In genomic region chr3:42612147-42612680, GRCh38 we compare ENCODE assay signal across 15 cellular contexts. TPM values are rescaled to one million over a fixed set of nuclear protein-coding genes. Genes with fewer than 3 reads are reported as not detected.
DNase-seq lines count a peak whose midpoint lies in the region; ATAC-seq and TF ChIP-seq lines count a peak whose summit lies in the region.
"Had no signal": no experiment of that assay in that cellular context is flagged by ENCODE, and none has a peak within 500 bp of the region (broad histone marks: within the 10 kb centered on the region; RNA-seq: fewer than 3 reads in every experiment).

No MANE protein-coding gene starts in this region.

- H3K9me3 ChIP-seq in HEK293 (ENCODE audit: control insufficient read depth, insufficient read depth, low read depth, low read length) (no peaks in the 10 kb centered on the region), sigmoid colon (no peaks in the 10 kb centered on the region), right lobe of liver (no peaks in the 10 kb centered on the region)
- H3K9me3 ChIP-seq: transverse colon had no signal

- no peaks in the 10 kb centered on the region for H3K4me1 ChIP-seq in HEK293 (ENCODE audit: control insufficient read depth, insufficient read depth, low read length)
- H3K4me1 ChIP-seq in sigmoid colon: peaks cover 0 to 70% (median 34%) of the 10 kb centered on the region in 4 donors
- peaks cover 0 to 22% (median 5%) of the 10 kb centered on the region in 4 donors for H3K4me1 ChIP-seq in right lobe of liver

- intact Hi-C loops in sigmoid colon (cut with DNase I): no loop called here
- intact Hi-C loops in right lobe of liver (cut with DNase I): no loop called here

- TF ChIP-seq EP300 in sigmoid colon (IDR thresholded peaks at IDR 0.05): no peak

- DNase-seq in NOMO-1 treated with DMSO at 0.1 percent for 48 hours (lab: John Stamatoyannopoulos, UW; ENCODE audit: unreplicated experiment) (peak; percentile 23), NOMO-1 treated with dmso at 0.1 percent for 144 hours (lab: John Stamatoyannopoulos, UW; ENCODE audit: unreplicated experiment) (no peak), dermis blood vessel endothelial cell (peak; percentile 47), sigmoid colon (no peak), right lobe of liver (no peak), HuH-7 (ENCODE audit: low spot score) (no peak)
- DNase-seq: activated gamma-delta T cell; CD8-positive, alpha-beta T cell; NCI-H187; NCI-H446 treated with DMSO at 0.1 percent for 48 hours; stimulated activated CD4-positive, alpha-beta T cell treated with anti-CD3 and anti-CD28 coated beads, Interleukin-2, amount 100 ng/mL, for 24 hours; transverse colon had no signal

- no peak for TF ChIP-seq POLR2A in sigmoid colon (IDR thresholded peaks at IDR 0.05)
- no peak for TF ChIP-seq POLR2A in right lobe of liver (IDR thresholded peaks at IDR 0.05)

- ATAC-seq in right lobe of liver (no peak), HG02884 (IDR thresholded peaks at IDR 0.05; ENCODE audit: unreplicated experiment) (no peak)
- ATAC-seq: CD8-positive, alpha-beta T cell had no signal

- POLR2A ChIA-PET in HEK293 (lab: Yijun Ruan, JAX): no interaction called here

- no peak overlapping the region for H3K27ac ChIP-seq in HEK293 (ENCODE audit: extremely low read depth, low read depth, low read length)
- H3K27ac ChIP-seq in sigmoid colon: peak overlapping the region; percentile 5 to 62 (median 32)
- no peak overlapping the region for H3K27ac ChIP-seq in right lobe of liver
- H3K27ac ChIP-seq: SK-N-MC had no signal

- TF ChIP-seq CTCF in HEK293 (tag by site-specific recombination; IDR thresholded peaks at IDR 0.05) (no peak), sigmoid colon (IDR thresholded peaks at IDR 0.05) (no peak), right lobe of liver (IDR thresholded peaks at IDR 0.05) (no peak)

- 51% methylated on average over 1 of the region's 1 CpG for WGBS in sigmoid colon, 2 donors
- 73% methylated on average over 1 of the region's 1 CpG for WGBS in right lobe of liver (ENCODE audit: insufficient coverage, low coverage, low lambda C conversion rate, missing lambda C conversion rate)

- H3K27me3 ChIP-seq in sigmoid colon (no peaks in the 10 kb centered on the region), right lobe of liver (no peaks in the 10 kb centered on the region)
- H3K27me3 ChIP-seq: transverse colon had no signal

- peaks cover 4 to 35% of the 10 kb centered on the region in 2 experiments; a peak in 2 of 3 replicates for H3K36me3 ChIP-seq in HEK293 (ENCODE audit: control insufficient read depth in 2 of 2, insufficient read depth in 1 of 2, low read length in 2 of 2)
- H3K36me3 ChIP-seq in sigmoid colon: no peaks in the 10 kb centered on the region
- H3K36me3 ChIP-seq in right lobe of liver: no peaks in the 10 kb centered on the region

- no peak overlapping the region for H3K4me3 ChIP-seq in HEK293 (ENCODE audit: low read depth, low read length)
- no peak overlapping the region for H3K4me3 ChIP-seq in sigmoid colon
- no peak overlapping the region for H3K4me3 ChIP-seq in right lobe of liver
- H3K4me3 ChIP-seq: SK-N-MC, transverse colon had no signal

- CTCF ChIA-PET in HEK293 (lab: Yijun Ruan, JAX): interaction anchor here (0.9 to 1.2 kb wide), 3 partner anchors 29 to 48 kb away, joined by 3 to 4 read pairs (median 4); no protein-coding TSS in a partner anchor

TF ChIP-seq in HEK293, 187 proteins besides CTCF, POLR2A, EP300 and RAD21:
- peak; percentile 49 for TF ChIP-seq SCRT2 (tag by site-specific recombination; IDR thresholded peaks at IDR 0.05)
- no peak for TF ChIP-seq ZIC2 (tag by site-specific recombination; IDR thresholded peaks at IDR 0.05)

RNA-seq across cellular contexts. Expression of gene NKTR, which starts 11.7 kb away (rescaled TPM):
- 61.7 and 133 TPM in 2 replicates for total RNA-seq in dermis blood vessel endothelial cell
- total RNA-seq in sigmoid colon: 100 to 1,000 TPM in 1 of 4 donors, 10 to 100 TPM in 3; 81.3 to 130 (median 84.4) TPM
- 10 to 100 TPM in 1 of 3 donors, 1 to 10 TPM in 2; 1.8 to 27.9 (median 2.5) TPM for polyA plus RNA-seq in sigmoid colon
- 10 to 100 TPM; 21.9 to 35.2 (median 28.4) TPM for total RNA-seq in right lobe of liver

RNA-seq across cellular contexts. Expression of gene SS18L2, which starts 21.6 kb away (rescaled TPM):
- total RNA-seq in dermis blood vessel endothelial cell: 23.4 and 46.5 TPM in 2 replicates
- 10 to 100 TPM in 2 of 4 donors, 1 to 10 TPM in 2; 9.1 to 27.0 (median 12.8) TPM for total RNA-seq in sigmoid colon
- polyA plus RNA-seq in sigmoid colon: 10 to 100 TPM; 36.6 to 67.3 (median 41.5) TPM
- 10 to 100 TPM; 12.0 to 22.8 (median 16.5) TPM for total RNA-seq in right lobe of liver

RNA-seq across cellular contexts. Expression of gene SEC22C, which starts 30.4 kb away (rescaled TPM):
- total RNA-seq in dermis blood vessel endothelial cell: 104 and 114 TPM in 2 replicates
- 10 to 100 TPM; 48.5 to 89.2 (median 57.2) TPM for total RNA-seq in sigmoid colon
- 10 to 100 TPM in 2 of 3 donors, 1 to 10 TPM in 1; 8.4 to 18.2 (median 11.3) TPM for polyA plus RNA-seq in sigmoid colon
- 10 to 100 TPM; 11.3 to 23.6 (median 13.8) TPM for total RNA-seq in right lobe of liver

RNA-seq across cellular contexts. Expression of gene ZBTB47, which starts 41.3 kb away (rescaled TPM):
- 13.9 and 19.6 TPM in 2 replicates for total RNA-seq in dermis blood vessel endothelial cell
- 10 to 100 TPM; 34.9 to 74.8 (median 56.9) TPM for total RNA-seq in sigmoid colon
- polyA plus RNA-seq in sigmoid colon: 10 to 100 TPM in 1 of 3 donors, 1 to 10 TPM in 2; 6.2 to 21.0 (median 9.5) TPM
- total RNA-seq in right lobe of liver: 1 to 10 TPM; 2.2 to 8.9 (median 4.9) TPM

Comparison
In these comparisons a context has a peak if more than half of its experiments do, and no peak if none do; other contexts are left out.
1. DNase-seq: peak in NOMO-1 treated with DMSO at 0.1 percent for 48 hours (single experiment) and dermis blood vessel endothelial cell (single experiment); none in NOMO-1 treated with dmso at 0.1 percent for 144 hours (single experiment), sigmoid colon (single experiment), right lobe of liver (0 of 3) and HuH-7 (single experiment).
2. H3K27ac ChIP-seq: peak in sigmoid colon (4 of 4); none in HEK293 (single experiment) and right lobe of liver (0 of 3).